ENCODE assay signal across 15 cellular contexts in genomic region chr15:62027916-62028315, GRCh38. TPM values are rescaled to one million over a fixed set of nuclear protein-coding genes. Genes with fewer than 3 reads are reported as not detected.
A peak's percentile ranks its signal among the peaks of the same experiment; 100 is the strongest.
DNase-seq lines count a peak whose midpoint lies in the region; ATAC-seq, FAIRE-seq and TF ChIP-seq lines count a peak whose summit lies in the region.
"Had no signal": no experiment of that assay in that cellular context is flagged by ENCODE, and none has a peak within 500 bp of the region (broad histone marks: within the 10 kb centered on the region; RNA-seq: fewer than 3 reads in every experiment).

No MANE protein-coding gene starts in this region.

- FAIRE-seq in GM19239 (lab: Jason Lieb, UNC) = peak; percentile 85

- no peaks in the 10 kb centered on the region for H3K36me3 Mint-ChIP-seq in WTC11
- H3K36me3 Mint-ChIP-seq in memory B cell = peaks cover 24% of the 10 kb centered on the region
- peaks cover 6% of the 10 kb centered on the region for H3K36me3 Mint-ChIP-seq in progenitor cell of endocrine pancreas (ENCODE audit: insufficient read depth)

- H3K9me3 ChIP-seq in Peyer's patch = no peaks in the 10 kb centered on the region
- H3K9me3 ChIP-seq: HAP-1 had no signal

- CTCF ChIA-PET in WTC11 (lab: Charles Lee) = no interaction called here

- H3K4me1 ChIP-seq in Peyer's patch = no peaks in the 10 kb centered on the region

- H3K27ac Mint-ChIP-seq in WTC11 (peak overlapping the region; percentile 41; the same call in 1 of the 2 replicates), memory B cell (peak overlapping the region; percentile 53), progenitor cell of endocrine pancreas (no peak overlapping the region)
- H3K27ac Mint-ChIP-seq: CD4-positive, alpha-beta T cell had no signal

- no peaks in the 10 kb centered on the region for H3K4me1 Mint-ChIP-seq in WTC11
- H3K4me1 Mint-ChIP-seq in memory B cell = peaks cover 11% of the 10 kb centered on the region
- H3K4me1 Mint-ChIP-seq in progenitor cell of endocrine pancreas (ENCODE audit: low read depth) = peaks cover 3% of the 10 kb centered on the region

- H3K4me3 ChIP-seq in Peyer's patch = no peak overlapping the region
- H3K4me3 ChIP-seq: GM23248, HAP-1 had no signal

- ATAC-seq in WTC11 (no peak), memory B cell (ENCODE audit: low read depth) (no peak)

- H3K4me3 Mint-ChIP-seq in WTC11 = no peak overlapping the region
- no peak overlapping the region for H3K4me3 Mint-ChIP-seq in memory B cell
- H3K4me3 Mint-ChIP-seq in progenitor cell of endocrine pancreas (ENCODE audit: low read depth) = no peak overlapping the region
- H3K4me3 Mint-ChIP-seq: CD4-positive, alpha-beta T cell had no signal

- TF ChIP-seq POLR2A in Peyer's patch (IDR thresholded peaks at IDR 0.05) = no peak

- DNase-seq in GM19239 (ENCODE audit: insufficient read length, low spot score) (no peak), WTC11 (ENCODE audit: low spot score) (no peak), memory B cell (ENCODE audit: low spot score in 2 of 2) (no peak), progenitor cell of endocrine pancreas (ENCODE audit: low spot score, unreplicated experiment) (no peak), Peyer's patch (no peak), NCI-H524 treated with DMSO at 0.1 percent for 48 hours (lab: John Stamatoyannopoulos, UW) (no peak)
- DNase-seq: ACHN; CD4-positive, alpha-beta T cell; DMS153; DMS79; GF-D8; GM23248 had no signal

- peaks cover 0 to 25% (median 0%) of the 10 kb centered on the region in 3 donors for H3K36me3 ChIP-seq in Peyer's patch

- POLR2A ChIA-PET in WTC11 (lab: Charles Lee) = no interaction called here

- no peak overlapping the region for H3K27ac ChIP-seq in Peyer's patch
- H3K27ac ChIP-seq: C4-2B, GM23248 had no signal

- TF ChIP-seq CTCF in WTC11 (IDR thresholded peaks at IDR 0.05) (no peak), progenitor cell of endocrine pancreas (IDR thresholded peaks at IDR 0.05; ENCODE audit: unreplicated experiment) (no peak), Peyer's patch (IDR thresholded peaks at IDR 0.05) (no peak)

- H3K9me3 Mint-ChIP-seq in WTC11 = no peaks in the 10 kb centered on the region
- H3K9me3 Mint-ChIP-seq in memory B cell = no peaks in the 10 kb centered on the region
- H3K9me3 Mint-ChIP-seq in progenitor cell of endocrine pancreas (ENCODE audit: low read depth) = no peaks in the 10 kb centered on the region
- H3K9me3 Mint-ChIP-seq: CD4-positive, alpha-beta T cell had no signal

- no peaks in the 10 kb centered on the region for H3K27me3 Mint-ChIP-seq in WTC11 (ENCODE audit: low read depth)
- H3K27me3 Mint-ChIP-seq in memory B cell = no peaks in the 10 kb centered on the region
- no peaks in the 10 kb centered on the region for H3K27me3 Mint-ChIP-seq in progenitor cell of endocrine pancreas
- H3K27me3 Mint-ChIP-seq: CD4-positive, alpha-beta T cell had no signal

- H3K27me3 ChIP-seq in Peyer's patch = no peaks in the 10 kb centered on the region

TF ChIP-seq in WTC11, 78 proteins besides CTCF, POLR2A, EP300 and RAD21:
- TF ChIP-seq NFE2L1 (CRISPR knock-in tag; IDR thresholded peaks at IDR 0.05) (no peak), ZNF423 (CRISPR knock-in tag; IDR thresholded peaks at IDR 0.05) (no peak), SMAD3 (CRISPR knock-in tag; IDR thresholded peaks at IDR 0.05; ENCODE audit: borderline replicate concordance) (no peak), CREB1 (CRISPR knock-in tag; IDR thresholded peaks at IDR 0.05) (no peak), MXD4 (CRISPR knock-in tag; IDR thresholded peaks at IDR 0.05; ENCODE audit: borderline replicate concordance) (no peak)
- TF ChIP-seq, protein P1, sequence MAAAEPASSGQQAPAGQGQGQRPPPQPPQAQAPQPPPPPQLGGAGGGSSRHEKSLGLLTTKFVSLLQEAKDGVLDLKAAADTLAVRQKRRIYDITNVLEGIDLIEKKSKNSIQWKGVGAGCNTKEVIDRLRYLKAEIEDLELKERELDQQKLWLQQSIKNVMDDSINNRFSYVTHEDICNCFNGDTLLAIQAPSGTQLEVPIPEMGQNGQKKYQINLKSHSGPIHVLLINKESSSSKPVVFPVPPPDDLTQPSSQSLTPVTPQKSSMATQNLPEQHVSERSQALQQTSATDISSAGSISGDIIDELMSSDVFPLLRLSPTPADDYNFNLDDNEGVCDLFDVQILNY (CRISPR knock-in tag; IDR thresholded peaks at IDR 0.05) = no peak
TF ChIP-seq in WTC11: peak in this region for 0.

RNA-seq across cellular contexts. Expression of gene VPS13C, which starts 32.3 kb away (rescaled TPM):
- total RNA-seq in WTC11 (2021) (20.9 to 23.5 TPM (median 21.6 TPM) in 3 replicates), progenitor cell of endocrine pancreas (47.7 and 57.1 TPM in 2 replicates), Peyer's patch (100 to 1,000 TPM in 1 of 4 donors, 10 to 100 TPM in 3; 65.1 to 111 (median 70.4) TPM)

RNA-seq across cellular contexts. Expression of gene C2CD4A, which starts 38.9 kb away (rescaled TPM):
- total RNA-seq in WTC11 (2021) = 0.32 to 0.42 TPM (median 0.41 TPM) in 3 replicates
- total RNA-seq in progenitor cell of endocrine pancreas = 0.17 and 0.20 TPM in 2 replicates
- total RNA-seq in Peyer's patch = 1 to 10 TPM in 1 of 4 donors, under 1 TPM in 1, not detected in 2; 0.18 to 1.7 TPM
- total RNA-seq: GM23248, H4 had no signal
